36 cellular contexts compared by ENCODE assay signal in the genomic region with DNA sequence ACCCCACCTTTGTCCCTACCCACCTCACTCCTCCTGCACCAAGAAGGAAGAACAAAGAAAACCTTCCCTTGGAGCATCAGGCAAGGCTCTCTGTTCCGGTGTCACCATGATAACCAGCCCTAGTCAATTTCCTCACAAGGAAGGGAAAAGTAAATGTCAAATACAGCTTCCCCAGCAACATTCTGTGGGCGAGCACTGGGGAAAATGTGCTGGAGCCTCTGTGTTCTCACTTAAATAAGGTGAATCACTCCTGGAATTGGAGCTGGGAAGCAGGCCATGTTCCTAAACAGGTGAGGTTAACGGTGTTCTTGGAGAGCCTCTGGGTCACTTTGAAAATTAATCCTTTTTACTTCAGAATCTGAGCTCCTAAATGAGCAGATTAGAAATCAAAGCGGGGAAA.
"Had no signal": no experiment of that assay in that cellular context is flagged by ENCODE, and none has a peak within 500 bp of the region (broad histone marks: within the 10 kb centered on the region; RNA-seq: fewer than 3 reads in every experiment).

No MANE protein-coding gene starts in this region.

- H3K27ac ChIP-seq: KMS-11 had no signal

- DNase-seq: Karpas-422, Kasumi-1, MG63, MM.1S, MV-4-11, NCI-H1048, NCI-H1092, NCI-H1092 treated with DMSO at 0.1 percent for 48 hours, NCI-H1105, NCI-H1105 treated with DMSO at 0.1 percent for 48 hours, NCI-H1417, NCI-H1417 treated with DMSO at 0.1 percent for 48 hours, NCI-H1436, NCI-H1436 treated with DMSO at 0.1 percent for 48 hours, NCI-H146, NCI-H1694, NCI-H1694 treated with DMSO at 0.1 percent for 48 hours, NCI-H187, NCI-H187 treated with DMSO at 0.1 percent for 48 hours, NCI-H1930, NCI-H2029, NCI-H2029 treated with DMSO at 0.1 percent for 48 hours, NCI-H2081, NCI-H2081 treated with DMSO at 0.1 percent for 48 hours, NCI-H2107, NCI-H2171, NCI-H2171 treated with DMSO at 0.1 percent for 48 hours, NCI-H2227 treated with DMSO at 0.1 percent for 48 hours, NCI-H226, NCI-H345, NCI-H446, NCI-H446 treated with DMSO at 0.1 percent for 48 hours, NCI-H510A, NCI-H510A treated with DMSO at 0.1 percent for 48 hours, NCI-H524 had no signal
